Comparison of ENCODE assay signal across 15 cellular contexts in genomic region chr6:14146459-14147096, GRCh38.
"Had no signal": no experiment of that assay in that cellular context is flagged by ENCODE, and none has a peak within 500 bp of the region (broad histone marks: within the 10 kb centered on the region; RNA-seq: fewer than 3 reads in every experiment).

No MANE protein-coding gene starts in this region.

- H3K4me3 Mint-ChIP-seq: activated naive CD8-positive, alpha-beta T cell; activated T-cell treated with anti-CD3 and anti-CD28 coated beads, Interleukin-2, amount 50 U/mL, for 4 hours; endodermal cell had no signal

- H3K27ac ChIP-seq: brain microvascular endothelial cell, suprapubic skin, upper lobe of right lung had no signal

- H3K9me3 Mint-ChIP-seq: activated T-cell treated with anti-CD3 and anti-CD28 coated beads, Interleukin-2, amount 50 U/mL, for 4 hours; endodermal cell; naive B cell had no signal

- H3K36me3 Mint-ChIP-seq: activated naive CD8-positive, alpha-beta T cell had no signal

- H3K4me3 ChIP-seq: lung, suprapubic skin, upper lobe of right lung had no signal

- ATAC-seq: activated T-cell treated with anti-CD3 and anti-CD28 coated beads, Interleukin-2, amount 50 U/mL, for 4 hours; upper lobe of right lung had no signal

- H3K27me3 Mint-ChIP-seq: activated naive CD8-positive, alpha-beta T cell; naive B cell had no signal

- DNase-seq: activated CD4-positive, alpha-beta T cell treated with anti-CD3 and anti-CD28 coated beads for 1 hour; activated CD4-positive, alpha-beta T cell treated with anti-CD3 and anti-CD28 coated beads, Interleukin-2, amount 50 U/mL, for 48 hours; activated effector memory CD4-positive, alpha-beta T cell treated with anti-CD3 and anti-CD28 coated beads, Interleukin-2, amount 50 U/mL, for 16 hours; activated T-cell treated with anti-CD3 and anti-CD28 coated beads, Interleukin-2, amount 50 U/mL, for 4 hours; amygdala; brain microvascular endothelial cell; endodermal cell; naive B cell; stimulated activated CD4-positive, alpha-beta T cell treated with anti-CD3 and anti-CD28 coated beads, Interleukin-2, amount 100 ng/mL, for 48 hours; stimulated activated naive CD4-positive, alpha-beta T cell treated with Interleukin-2 at 50 U/mL for 16 hours; T-helper 9 cell; upper lobe of right lung had no signal

- H3K27ac Mint-ChIP-seq: activated naive CD8-positive, alpha-beta T cell; endodermal cell had no signal

- H3K4me1 ChIP-seq: suprapubic skin had no signal

- H3K27me3 ChIP-seq: brain microvascular endothelial cell, suprapubic skin, upper lobe of right lung had no signal

- H3K9me3 ChIP-seq: suprapubic skin, upper lobe of right lung had no signal

- H3K36me3 ChIP-seq: brain microvascular endothelial cell, suprapubic skin, upper lobe of right lung had no signal
